In the genomic region with DNA sequence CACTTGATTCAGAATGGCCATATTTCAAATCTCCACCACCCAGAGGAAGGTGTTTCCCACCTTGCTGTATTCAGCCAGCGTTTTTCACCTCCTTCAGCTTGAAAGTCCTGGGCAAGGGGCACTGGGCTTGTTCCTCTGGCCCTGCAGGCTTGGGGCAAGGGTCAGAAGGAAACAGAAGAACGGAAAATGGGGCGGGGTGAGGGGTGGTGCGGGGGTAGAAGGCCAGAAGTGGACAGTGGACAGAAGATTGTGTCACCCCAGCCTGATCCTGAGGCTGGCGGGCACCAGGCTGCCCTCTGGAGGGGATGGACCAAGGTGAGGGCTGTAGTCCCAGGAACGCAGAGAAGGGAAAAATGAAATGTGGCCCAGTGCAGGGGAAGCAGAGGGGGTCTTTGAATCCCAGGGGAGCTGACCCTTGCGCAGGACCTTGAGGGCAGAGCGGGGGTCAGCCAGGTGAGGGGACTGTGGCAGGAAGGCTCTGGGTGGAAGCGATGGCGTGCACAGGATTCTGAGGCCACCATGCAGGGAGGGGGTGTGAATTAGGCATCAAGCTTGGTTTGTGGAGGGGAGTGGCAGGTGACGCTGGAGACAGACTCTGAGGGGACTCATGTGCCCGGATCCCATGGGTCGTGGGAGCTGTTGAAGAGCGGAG, we compare ENCODE assay signal across 23 cellular contexts. TPM values are rescaled to one million over a fixed set of nuclear protein-coding genes. Genes with fewer than 3 reads are reported as not detected.
DNase-seq lines count a peak whose midpoint lies in the region; ATAC-seq, FAIRE-seq and TF ChIP-seq lines count a peak whose summit lies in the region.
"Had no signal": no experiment of that assay in that cellular context is flagged by ENCODE, and none has a peak within 500 bp of the region (broad histone marks: within the 10 kb centered on the region; RNA-seq: fewer than 3 reads in every experiment).

No MANE protein-coding gene starts in this region.

- H2AFZ ChIP-seq in H1 (ENCODE audit: low read length) = no peak overlapping the region

- H3K4ac ChIP-seq in H1 (replicated peaks; ENCODE audit: insufficient read length, low read depth, low read length) = no peak overlapping the region

- no peak for TF ChIP-seq RAD21 in H1 (IDR thresholded peaks at IDR 0.05 in 1 of 2, conservative IDR thresholded peaks at IDR 0.05 in 1 of 2; ENCODE audit: low read depth in 2 of 2, low read length in 2 of 2)

- H3K4me2 ChIP-seq in H1 (ENCODE audit: insufficient read depth in 1 of 2, low read depth in 2 of 2, low read length in 2 of 2) = no peak overlapping the region
- H3K4me2 ChIP-seq: smooth muscle cell had no signal

- peak overlapping the region; percentile 1; the same call in 1 of the 2 replicates for H4K8ac ChIP-seq in H1 (ENCODE audit: extremely low read depth, insufficient read depth, low read length)

- H3K9me3 Mint-ChIP-seq in activated T-cell treated with anti-CD3 and anti-CD28 coated beads, Interleukin-2, amount 50 U/mL, for 72 hours = no peaks in the 10 kb centered on the region
- no peaks in the 10 kb centered on the region for H3K9me3 Mint-ChIP-seq in nephron
- H3K9me3 Mint-ChIP-seq: central memory CD8-positive, alpha-beta T cell had no signal

- no peak for ATAC-seq in activated T-cell treated with anti-CD3 and anti-CD28 coated beads, Interleukin-2, amount 50 U/mL, for 72 hours (replicated peaks in 1 of 2)
- ATAC-seq in GM18909 (IDR thresholded peaks at IDR 0.05; ENCODE audit: poor library complexity, unreplicated experiment) = no peak

- H2BK120ac ChIP-seq in H1 (replicated peaks; ENCODE audit: low read depth, low read length) = no peak overlapping the region

- H3K27ac ChIP-seq in H1 (ENCODE audit: low read depth, low read length) (no peak overlapping the region), transverse colon (peak overlapping the region; percentile 30 to 55 (median 42))
- H3K27ac ChIP-seq: C4-2B, ovary, SJSA1 had no signal

- TF ChIP-seq CTCF in H1 (IDR thresholded peaks at IDR 0.05; ENCODE audit: control extremely low read depth in 1 of 3, insufficient read depth in 1 of 3, low read depth in 1 of 3, low read length in 3 of 3) (no peak), nephron (IDR thresholded peaks at IDR 0.05; ENCODE audit: unreplicated experiment in 3 of 3) (no peak), transverse colon (IDR thresholded peaks at IDR 0.05) (no peak)

- H4K5ac ChIP-seq in H1 (ENCODE audit: insufficient read length, low read depth, low read length) = no peak overlapping the region

- H3K9me3 ChIP-seq in H1 (ENCODE audit: insufficient read depth in 2 of 2, low read depth in 1 of 2, low read length in 1 of 2) (no peaks in the 10 kb centered on the region), transverse colon (no peaks in the 10 kb centered on the region)
- H3K9me3 ChIP-seq: adrenal gland, MG63, ovary, SJSA1, tibial artery had no signal

- H3K27me3 Mint-ChIP-seq in activated T-cell treated with anti-CD3 and anti-CD28 coated beads, Interleukin-2, amount 50 U/mL, for 72 hours (ENCODE audit: low read depth) = no peaks in the 10 kb centered on the region
- no peaks in the 10 kb centered on the region for H3K27me3 Mint-ChIP-seq in nephron (ENCODE audit: low read depth)
- H3K27me3 Mint-ChIP-seq: central memory CD8-positive, alpha-beta T cell had no signal

- POLR2A ChIA-PET in H1 (lab: Charles Lee; ENCODE audit: partially characterized antibody) = interaction anchor here (1.0 to 2.7 kb wide), 4 partner anchors 10 to 69 kb away, joined by 3 to 10 read pairs (median 4); partner anchors contain the start of genes POR and TMEM120A

- H3K4me3 Mint-ChIP-seq in activated T-cell treated with anti-CD3 and anti-CD28 coated beads, Interleukin-2, amount 50 U/mL, for 72 hours = no peak overlapping the region
- no peak overlapping the region for H3K4me3 Mint-ChIP-seq in nephron
- H3K4me3 Mint-ChIP-seq: central memory CD8-positive, alpha-beta T cell had no signal

- no peaks in the 10 kb centered on the region for H3K79me2 ChIP-seq in H1 (ENCODE audit: control insufficient read depth in 1 of 2, insufficient read depth in 2 of 2, low read length in 2 of 2)

- H3K18ac ChIP-seq in H1 (ENCODE audit: extremely low read depth, low read length) = no peak overlapping the region

- TF ChIP-seq EP300 in H1 (IDR thresholded peaks at IDR 0.05; ENCODE audit: borderline replicate concordance in 1 of 2, low read depth in 2 of 2, low read length in 2 of 2) (no peak), transverse colon (IDR thresholded peaks at IDR 0.05; ENCODE audit: low read depth) (no peak)

- H3K23ac ChIP-seq in H1 (ENCODE audit: insufficient read length) = no peak overlapping the region

- TF ChIP-seq POLR2A in H1 (IDR thresholded peaks at IDR 0.05; ENCODE audit: control extremely low read depth in 1 of 2, low read depth in 2 of 2, low read length in 2 of 2) (no peak), transverse colon (IDR thresholded peaks at IDR 0.05) (no peak)

- no peak overlapping the region for H3K14ac ChIP-seq in H1 (ENCODE audit: insufficient read length)

- peak overlapping the region; percentile 9 for H3K27ac Mint-ChIP-seq in activated T-cell treated with anti-CD3 and anti-CD28 coated beads, Interleukin-2, amount 50 U/mL, for 72 hours
- H3K27ac Mint-ChIP-seq in nephron = peak overlapping the region; percentile 44 to 74 (median 62)

- no peak overlapping the region for H3K4me3 ChIP-seq in H1 (ENCODE audit: extremely low read depth in 1 of 4, insufficient read depth in 2 of 4, low read depth in 3 of 4, low read length in 4 of 4)
- no peak overlapping the region for H3K4me3 ChIP-seq in transverse colon
- H3K4me3 ChIP-seq: adrenal gland, MG63, ovary, SJSA1, smooth muscle cell, tibial artery had no signal

- in situ Hi-C loops in transverse colon (cut with MboI; ENCODE audit: low pct_ligation_motif_present in 1 of 4, low pct_unique_long_range_greater_than_20kb in 1 of 4, low sequenced_read_pairs in 3 of 4) = no loop called here

- no peak overlapping the region for H2BK15ac ChIP-seq in H1 (ENCODE audit: low read length)

- H2AK5ac ChIP-seq in H1 (ENCODE audit: low read depth, low read length) = no peak overlapping the region

- intact Hi-C loops in transverse colon (cut with DNase I; ENCODE audit: low total_unique reads) = no loop called here

- CTCF ChIA-PET in H1 (lab: Charles Lee; ENCODE audit: partially characterized antibody) = interaction anchor here (0.8 to 4.5 kb wide), 15 partner anchors 11 to 110 kb away, joined by 3 to 17 read pairs (median 4); partner anchors contain the start of gene RHBDD2

- no peaks in the 10 kb centered on the region for H3K4me1 ChIP-seq in H1 (replicated peaks in 1 of 4; ENCODE audit: control insufficient read depth in 3 of 4, insufficient read depth in 4 of 4, low read length in 3 of 4)
- peaks cover 9 to 43% (median 26%) of the 10 kb centered on the region in 4 donors for H3K4me1 ChIP-seq in transverse colon

- H3K23me2 ChIP-seq in H1 (ENCODE audit: low read depth, low read length) = no peaks in the 10 kb centered on the region

- H3K79me1 ChIP-seq in H1 (ENCODE audit: low read depth, low read length) = peaks cover 7% of the 10 kb centered on the region

- H3K36me3 ChIP-seq in H1 (ENCODE audit: control insufficient read depth in 2 of 4, insufficient read depth in 4 of 4, low read length in 3 of 4) (peaks cover 4 to 14% (median 7%) of the 10 kb centered on the region in 4 experiments; a peak in 5 of 8 replicates), transverse colon (peaks cover 0 to 10% (median 2%) of the 10 kb centered on the region in 4 donors)
- H3K36me3 ChIP-seq: MG63, ovary had no signal

- H2BK5ac ChIP-seq in H1 (ENCODE audit: low read depth, low read length) = no peak overlapping the region; the same call in 1 of the 2 replicates

- no peak overlapping the region for H3K9ac ChIP-seq in H1 (replicated peaks in 1 of 4; ENCODE audit: extremely low read depth in 1 of 4, low read depth in 3 of 4, low read length in 3 of 4)

- no peak overlapping the region for H2BK12ac ChIP-seq in H1 (ENCODE audit: low read depth, low read length)

- DNase-seq in activated T-cell treated with anti-CD3 and anti-CD28 coated beads, Interleukin-2, amount 50 U/mL, for 72 hours = no peak
- DNase-seq in activated T-cell treated with anti-CD3 and anti-CD28 coated beads, Interleukin-2, amount 50 U/mL, for 1 hour = no peak
- DNase-seq in H1 (ENCODE audit: low read depth in 1 of 2, low spot score in 2 of 2) (no peak), transverse colon (no peak), NCI-H510A treated with DMSO at 0.1 percent for 48 hours (lab: John Stamatoyannopoulos, UW) (no peak), NCI-H446 treated with DMSO at 0.1 percent for 48 hours (lab: John Stamatoyannopoulos, UW) (no peak)
- DNase-seq: activated CD4-positive, CD25-positive, alpha-beta regulatory T cell; activated CD8-positive, alpha-beta memory T cell treated with anti-CD3 and anti-CD28 coated beads for 24 hours; activated effector memory CD4-positive, alpha-beta T cell treated with Interleukin-2 at 50 U/mL for 16 hours; DMS79 treated with DMSO at 0.1 percent for 48 hours; effector CD4-positive, alpha-beta T cell; MG63; NCI-H1930; NCI-H524 treated with DMSO at 0.1 percent for 48 hours; ovary had no signal

- H3K56ac ChIP-seq in H1 (replicated peaks; ENCODE audit: insufficient read length, low read depth, low read length) = no peak overlapping the region

- 89% methylated on average over 12 of the region's 14 CpGs; no CpG with 5 or more reads in 1 of the 2 experiments for WGBS in H1 (ENCODE audit: extremely low coverage in 1 of 2, insufficient coverage in 1 of 2, insufficient read length in 1 of 2, insufficient replicate concordance in 2 of 2, low coverage in 1 of 2, low lambda C conversion rate in 2 of 2, missing lambda C conversion rate in 1 of 2), 2 experiments
- 89 to 90% methylated on average over 9 to 14 of the region's 14 CpGs for WGBS in transverse colon (ENCODE audit: low coverage in 1 of 2), 2 donors

- no peak for FAIRE-seq in H1 (lab: Jason Lieb, UNC)

- H3K4me1 Mint-ChIP-seq in activated T-cell treated with anti-CD3 and anti-CD28 coated beads, Interleukin-2, amount 50 U/mL, for 72 hours (ENCODE audit: low read depth) = peaks cover 5% of the 10 kb centered on the region
- peaks cover 48% of the 10 kb centered on the region for H3K4me1 Mint-ChIP-seq in nephron

- H3K27me3 ChIP-seq in H1 (replicated peaks in 1 of 4; ENCODE audit: control insufficient read depth in 3 of 4, extremely low read depth in 1 of 4, insufficient read depth in 3 of 4, low read length in 3 of 4) (no peaks in the 10 kb centered on the region), transverse colon (no peaks in the 10 kb centered on the region)
- H3K27me3 ChIP-seq: adrenal gland, MG63, ovary, SJSA1, tibial artery had no signal

- peaks cover 0 to 2% of the 10 kb centered on the region in 2 donors for H3K36me3 Mint-ChIP-seq in activated T-cell treated with anti-CD3 and anti-CD28 coated beads, Interleukin-2, amount 50 U/mL, for 72 hours (ENCODE audit: insufficient read depth in 2 of 2)
- H3K36me3 Mint-ChIP-seq in nephron (ENCODE audit: low read depth) = peaks cover 37% of the 10 kb centered on the region

- H4K20me1 ChIP-seq in H1 (replicated peaks in 1 of 2; ENCODE audit: control insufficient read depth in 1 of 2, insufficient read depth in 2 of 2, low read length in 2 of 2) = peaks cover 0 to 18% of the 10 kb centered on the region in 2 experiments

- no peak overlapping the region for H4K91ac ChIP-seq in H1 (replicated peaks; ENCODE audit: insufficient read length, low read length)

- H2BK20ac ChIP-seq in H1 (ENCODE audit: low read length) = no peak overlapping the region

RNA-seq across cellular contexts. Expression of gene TMEM120A, which starts 23.0 kb away (rescaled TPM):
- 10 to 100 TPM; 23.5 to 25.4 TPM for total RNA-seq in activated T-cell treated with anti-CD3 and anti-CD28 coated beads, Interleukin-2, amount 50 U/mL, for 72 hours
- total RNA-seq in H1 (2021; fragmentation: NEBNext Ultra II Directional; extraction: Animal tissue kit (Norgen Biotek cat#: 25700)) = 15.6 and 21.2 TPM in 2 replicates
- polyA plus RNA-seq in H1 (2011; rRNA removed) = 48.8 and 49.9 TPM in 2 replicates
- polyA plus RNA-seq in H1 (2011; cell fraction: cytosol; rRNA removed) = 39.3 TPM
- polyA plus RNA-seq in H1 (2011; cell fraction: nucleus; rRNA removed) = 61.7 TPM
- 22.0 to 30.6 TPM (median 26.8 TPM) in 4 replicates for polyA plus RNA-seq in H1 (2012, experiment 1 of 2)
- polyA plus RNA-seq in H1 (2012, experiment 2 of 2) = 35.9 TPM
- 22.2 TPM for polyA plus RNA-seq in H1 (2013, experiment 1 of 2)
- polyA plus RNA-seq in H1 (2013, experiment 2 of 2) = 24.9 TPM
- 73.1 and 86.8 TPM in 2 replicates for polyA minus RNA-seq in H1 (2011; rRNA and poly(A)+ RNA removed)
- polyA minus RNA-seq in H1 (2011; cell fraction: cytosol; rRNA and poly(A)+ RNA removed) = 11.7 TPM
- 20.8 TPM for polyA minus RNA-seq in H1 (2011; cell fraction: nucleus; rRNA and poly(A)+ RNA removed)
- 100 to 1,000 TPM in 1 of 4 donors, 10 to 100 TPM in 3; 57.6 to 119 (median 92.0) TPM for total RNA-seq in transverse colon

RNA-seq across cellular contexts. Expression of gene POR, which starts 56.5 kb away (rescaled TPM):
- 10 to 100 TPM; 31.6 to 42.7 TPM for total RNA-seq in activated T-cell treated with anti-CD3 and anti-CD28 coated beads, Interleukin-2, amount 50 U/mL, for 72 hours
- 127 and 144 TPM in 2 replicates for total RNA-seq in H1 (2021; fragmentation: NEBNext Ultra II Directional; extraction: Animal tissue kit (Norgen Biotek cat#: 25700))
- 98.7 and 213 TPM in 2 replicates for polyA plus RNA-seq in H1 (2011; rRNA removed)
- polyA plus RNA-seq in H1 (2011; cell fraction: cytosol; rRNA removed) = 143 TPM
- 390 TPM for polyA plus RNA-seq in H1 (2011; cell fraction: nucleus; rRNA removed)
- polyA plus RNA-seq in H1 (2012, experiment 1 of 2) = 65.5 to 111 TPM (median 109 TPM) in 4 replicates
- 172 TPM for polyA plus RNA-seq in H1 (2012, experiment 2 of 2)
- polyA plus RNA-seq in H1 (2013, experiment 1 of 2) = 204 TPM
- polyA plus RNA-seq in H1 (2013, experiment 2 of 2) = 195 TPM
- 51.2 and 71.3 TPM in 2 replicates for polyA minus RNA-seq in H1 (2011; rRNA and poly(A)+ RNA removed)
- 118 TPM for polyA minus RNA-seq in H1 (2011; cell fraction: cytosol; rRNA and poly(A)+ RNA removed)
- 98.3 TPM for polyA minus RNA-seq in H1 (2011; cell fraction: nucleus; rRNA and poly(A)+ RNA removed)
- total RNA-seq in transverse colon = 100 to 1,000 TPM in 3 of 4 donors, 10 to 100 TPM in 1; 95.9 to 200 (median 149) TPM
